ENCODE assay signal across 7 cellular contexts in the genomic region with DNA sequence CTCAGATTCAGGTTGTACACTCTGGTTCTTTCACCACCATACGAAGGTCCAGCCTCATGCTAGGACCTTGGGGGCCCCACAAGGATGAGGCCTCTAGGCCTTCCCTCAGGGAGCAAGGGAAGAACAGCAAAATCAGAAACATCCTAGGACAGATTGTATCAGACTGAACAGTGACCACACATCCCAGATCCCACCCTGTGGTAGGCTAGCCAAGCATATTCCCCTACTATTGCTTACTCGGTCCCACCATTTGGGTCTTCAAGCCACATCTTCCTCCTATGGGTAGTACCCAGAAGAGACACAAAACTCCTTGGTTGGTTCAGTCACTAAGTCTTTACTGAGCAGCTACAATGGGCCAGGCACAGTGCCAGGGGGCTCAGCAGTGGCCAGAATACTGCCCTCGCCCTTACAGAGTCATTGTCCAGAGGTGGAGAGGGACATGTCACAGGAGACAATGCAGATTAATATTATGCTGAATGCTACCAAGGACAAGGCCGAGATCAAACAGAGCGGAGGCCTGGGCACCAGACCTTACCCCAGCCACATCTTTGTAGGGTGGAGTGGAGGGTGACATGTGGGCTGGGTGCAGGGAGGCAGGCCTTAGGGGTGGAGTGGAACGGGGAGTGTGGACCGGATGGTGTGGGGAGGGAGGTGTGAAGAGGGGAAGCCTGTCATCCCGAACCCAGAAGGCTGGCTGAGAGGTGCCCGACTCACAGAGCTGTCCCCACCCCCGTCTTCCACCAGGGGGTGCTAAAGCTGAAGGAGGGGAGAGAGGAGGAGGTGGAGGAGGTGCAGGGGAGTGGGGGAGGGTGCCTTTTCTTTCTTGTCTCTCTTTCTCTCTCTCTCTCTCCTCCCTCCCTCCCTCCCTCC. TPM values are rescaled to one million over a fixed set of nuclear protein-coding genes. Genes with fewer than 3 reads are reported as not detected.
DNase-seq lines count a peak whose midpoint lies in the region; ATAC-seq, FAIRE-seq and TF ChIP-seq lines count a peak whose summit lies in the region.

No MANE protein-coding gene starts in this region.

- no peak overlapping the region for H3K27ac ChIP-seq in right lobe of liver

- no peaks in the 10 kb centered on the region for H3K27me3 ChIP-seq in right lobe of liver

- ATAC-seq in HG03064 (IDR thresholded peaks at IDR 0.05; ENCODE audit: low read depth, unreplicated experiment), result peak; percentile 60
- ATAC-seq in activated CD4-positive, alpha-beta T cell treated with anti-CD3 and anti-CD28 coated beads for 36 hours, result peak; percentile 77
- ATAC-seq in right lobe of liver, result peak; percentile 72 to 79 (median 78)

- FAIRE-seq in GM12891 (lab: Jason Lieb, UNC), result peak; percentile 23

- H3K36me3 Mint-ChIP-seq in activated CD4-positive, alpha-beta T cell treated with anti-CD3 and anti-CD28 coated beads for 36 hours (ENCODE audit: low read depth), result peaks cover 7% of the 10 kb centered on the region

- no peaks in the 10 kb centered on the region for H3K9me3 ChIP-seq in right lobe of liver

- intact Hi-C loops in activated CD4-positive, alpha-beta T cell treated with anti-CD3 and anti-CD28 coated beads for 36 hours (cut with DNase I, micrococcal nuclease), result loop anchor here (1.0 to 10.0 kb wide), 7 partner anchors 73 to 819 kb away; partner anchors contain the start of genes BRPF3 (in 1 of the 2), KCTD20 (in 1 of the 2) and PXT1 (in 1 of the 2)
- intact Hi-C loops in right lobe of liver (cut with DNase I), result no loop called here

- H3K4me1 Mint-ChIP-seq in activated CD4-positive, alpha-beta T cell treated with anti-CD3 and anti-CD28 coated beads for 36 hours, result peaks cover 89% of the 10 kb centered on the region

- DNase-seq in GM12891 (ENCODE audit: insufficient read length, low spot score) (peak; percentile 58), NCI-H345 treated with DMSO at 0.1 percent for 48 hours (lab: John Stamatoyannopoulos, UW; ENCODE audit: unreplicated experiment) (peak; percentile 13), cerebellum (ENCODE audit: low spot score) (peak; percentile 52), right lobe of liver (peak; percentile 84 to 88 (median 87))
- peak; percentile 95 for DNase-seq in activated CD4-positive, alpha-beta T cell treated with anti-CD3 and anti-CD28 coated beads for 36 hours
- DNase-seq in stimulated activated CD4-positive, alpha-beta T cell treated with anti-CD3 and anti-CD28 coated beads, TNF-alpha, amount 100 ng/mL, for 24 hours (ENCODE audit: low read depth in 3 of 3), result peak; percentile 80 to 87 (median 83)

- TF ChIP-seq CTCF in right lobe of liver (IDR thresholded peaks at IDR 0.05), result peak; percentile 53 to 71 (median 60)

- no peaks in the 10 kb centered on the region for H3K36me3 ChIP-seq in right lobe of liver

- no peaks in the 10 kb centered on the region for H3K9me3 Mint-ChIP-seq in activated CD4-positive, alpha-beta T cell treated with anti-CD3 and anti-CD28 coated beads for 36 hours (ENCODE audit: low read depth)

- H3K4me3 ChIP-seq in right lobe of liver, result no peak overlapping the region

- TF ChIP-seq POLR2A in GM12891 (IDR thresholded peaks at IDR 0.05; ENCODE audit: low read depth, low read length) (no peak), right lobe of liver (IDR thresholded peaks at IDR 0.05) (no peak)

- H3K4me1 ChIP-seq in right lobe of liver, result peaks cover 0 to 34% (median 8%) of the 10 kb centered on the region in 4 donors

- CTCF ChIA-PET in activated CD4-positive, alpha-beta T cell treated with anti-CD3 and anti-CD28 coated beads for 36 hours (lab: Charles Lee), result interaction anchor here (0.5 to 1.6 kb wide), 8 partner anchors 8 to 380 kb away, joined by 3 to 4 read pairs (median 3); no protein-coding TSS in a partner anchor

- 27% methylated on average over 6 of the region's 10 CpGs for WGBS in right lobe of liver (ENCODE audit: insufficient coverage, low coverage, low lambda C conversion rate, missing lambda C conversion rate)

- POLR2A ChIA-PET in activated CD4-positive, alpha-beta T cell treated with anti-CD3 and anti-CD28 coated beads for 36 hours (lab: Charles Lee), result interaction anchor here (0.7 to 1.1 kb wide), 2 partner anchors 27 to 153 kb away, joined by 3 read pairs; no protein-coding TSS in a partner anchor

- peak overlapping the region; percentile 27 for H3K4me3 Mint-ChIP-seq in activated CD4-positive, alpha-beta T cell treated with anti-CD3 and anti-CD28 coated beads for 36 hours

- H3K27me3 Mint-ChIP-seq in activated CD4-positive, alpha-beta T cell treated with anti-CD3 and anti-CD28 coated beads for 36 hours, result no peaks in the 10 kb centered on the region

- peak overlapping the region; percentile 64 for H3K27ac Mint-ChIP-seq in activated CD4-positive, alpha-beta T cell treated with anti-CD3 and anti-CD28 coated beads for 36 hours

TF ChIP-seq in GM12891, 5 proteins besides CTCF, POLR2A, EP300 and RAD21:
- TF ChIP-seq TAF1 (IDR thresholded peaks at IDR 0.05; ENCODE audit: low read depth, low read length), result no peak
- peak; percentile 53; the same call in 1 of the 2 replicates for TF ChIP-seq POU2F2 (IDR thresholded peaks at IDR 0.05; ENCODE audit: low read depth, low read length)
- TF ChIP-seq SPI1 (IDR thresholded peaks at IDR 0.05; ENCODE audit: low read depth, low read length), result no peak

RNA-seq across cellular contexts. Expression of gene MAPK13, which starts 6.8 kb away (rescaled TPM):
- polyA plus RNA-seq in GM12891 (2012; ENCODE audit: low read depth, missing spikeins), result 6.2 TPM
- 10 to 100 TPM; 63.0 to 65.1 TPM for total RNA-seq in activated CD4-positive, alpha-beta T cell treated with anti-CD3 and anti-CD28 coated beads for 36 hours
- 3.5 TPM for total RNA-seq in cerebellum
- total RNA-seq in right lobe of liver, result 1 to 10 TPM; 2.2 to 5.0 (median 3.0) TPM

Comparison
In these comparisons a context has a peak if more than half of its experiments do, and no peak if none do; other contexts are left out.
1. DNase-seq: peak in every context shown above with its lines; median percentile 95 in activated CD4-positive, alpha-beta T cell treated with anti-CD3 and anti-CD28 coated beads for 36 hours; 87 in right lobe of liver; 83 in stimulated activated CD4-positive, alpha-beta T cell treated with anti-CD3 and anti-CD28 coated beads, TNF-alpha, amount 100 ng/mL, for 24 hours; 58 in GM12891; 52 in cerebellum; 13 in NCI-H345 treated with DMSO at 0.1 percent for 48 hours.
2. RNA of gene MAPK13, which starts 6.8 kb away (total RNA-seq): 63.0 to 65.1 TPM in activated CD4-positive, alpha-beta T cell treated with anti-CD3 and anti-CD28 coated beads for 36 hours; 3.5 TPM in cerebellum (single experiment) and 2.2 to 5.0 TPM in right lobe of liver; every median in the first group is over 10 times any median in the second.
3. intact Hi-C loops: an anchor here in activated CD4-positive, alpha-beta T cell treated with anti-CD3 and anti-CD28 coated beads for 36 hours (1.0 to 10.0 kb wide); none called in right lobe of liver.
4. Peak in every context shown above with its lines, with median percentiles within 50 percentile points of each other: ATAC-seq.